In the genomic region with DNA sequence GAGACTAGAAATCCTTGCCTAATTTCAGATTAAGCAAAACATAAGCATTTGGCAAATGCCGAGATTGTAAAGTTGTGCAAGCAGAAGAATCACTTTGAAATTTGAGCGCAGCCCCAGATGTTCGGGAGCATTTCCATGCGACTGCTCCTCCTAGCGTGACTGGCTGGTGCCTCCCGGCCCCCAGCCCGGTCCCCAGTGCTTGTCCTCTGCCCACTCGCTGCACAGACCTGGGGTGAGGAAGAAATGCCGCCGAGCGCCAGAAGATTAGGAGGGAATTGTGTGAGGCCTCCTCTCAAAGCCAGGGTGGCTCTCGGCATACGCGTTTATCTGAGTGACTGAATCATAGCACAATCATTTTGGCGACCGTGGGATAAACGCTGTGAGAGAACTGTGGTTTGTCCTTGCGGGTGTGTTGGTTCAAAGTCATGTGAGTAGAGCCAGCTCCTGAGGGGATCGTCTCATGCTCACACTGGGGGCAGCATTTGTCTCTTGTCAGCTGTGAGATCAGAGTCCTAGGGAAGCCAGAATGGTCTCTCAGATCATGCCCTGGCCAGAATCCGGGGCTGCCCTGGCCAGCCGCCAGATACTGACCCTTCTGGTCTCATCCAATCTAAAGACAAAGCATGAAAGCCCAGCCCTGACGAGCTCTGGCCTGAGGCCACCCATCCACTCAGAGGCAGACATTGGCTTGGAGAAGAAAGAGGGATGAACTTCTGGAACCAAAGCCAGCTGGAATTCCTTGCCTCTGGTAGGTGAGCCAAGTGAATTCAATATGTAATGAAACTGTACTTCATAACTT, we compare ENCODE assay signal across 9 cellular contexts.
A peak's percentile ranks its signal among the peaks of the same experiment; 100 is the strongest.
DNase-seq lines count a peak whose midpoint lies in the region; ATAC-seq and TF ChIP-seq lines count a peak whose summit lies in the region.
"Had no signal": no experiment of that assay in that cellular context is flagged by ENCODE, and none has a peak within 500 bp of the region (broad histone marks: within the 10 kb centered on the region; RNA-seq: fewer than 3 reads in every experiment).

No MANE protein-coding gene starts in this region.

- no peaks in the 10 kb centered on the region; the same call in 1 of the 2 replicates for H4K20me1 ChIP-seq in PC-9 (ENCODE audit: insufficient read depth)

- no peaks in the 10 kb centered on the region for H3F3A ChIP-seq in PC-9 (ENCODE audit: insufficient read depth, low read depth)

- intact Hi-C loops in PC-9 (cut with micrococcal nuclease; ENCODE audit: unreplicated experiment): no loop called here

- no peaks in the 10 kb centered on the region for H3K9me3 ChIP-seq in HEK293 (ENCODE audit: control insufficient read depth, insufficient read depth, low read depth, low read length)
- no peaks in the 10 kb centered on the region for H3K9me3 ChIP-seq in stomach smooth muscle (ENCODE audit: control insufficient read depth in 2 of 2, low read length in 2 of 2)
- H3K9me3 ChIP-seq in PC-9 (ENCODE audit: insufficient read depth, low read depth): no peaks in the 10 kb centered on the region

- H2AFZ ChIP-seq in PC-9: no peak overlapping the region

- DNase-seq in brain pericyte (ENCODE audit: low read depth, low spot score): peak; percentile 85
- peak; percentile 92 for DNase-seq in left kidney (ENCODE audit: low read depth, low spot score)
- no peak for DNase-seq in PC-9
- DNase-seq in NCI-H2107 treated with DMSO at 0.1 percent for 48 hours (lab: John Stamatoyannopoulos, UW; ENCODE audit: unreplicated experiment): no peak
- DNase-seq: activated CD4-positive, alpha-beta T cell treated with anti-CD3 and anti-CD28 coated beads for 48 hours had no signal

- BruUV-seq in PC-9 (replicated peaks; lab: Mats Ljungman, UMichigan): no TSS peak

- ATAC-seq in GM18861 (IDR thresholded peaks at IDR 0.05; ENCODE audit: unreplicated experiment): no peak
- no peak for ATAC-seq in HG02938 (IDR thresholded peaks at IDR 0.05; ENCODE audit: unreplicated experiment)

- H3K27me3 ChIP-seq in stomach smooth muscle (ENCODE audit: control insufficient read depth in 1 of 2, insufficient read depth in 2 of 2, low read length in 2 of 2) (no peaks in the 10 kb centered on the region), PC-9 (ENCODE audit: insufficient read depth, low read depth) (no peaks in the 10 kb centered on the region)

- H3K4me3 ChIP-seq in HEK293 (ENCODE audit: low read depth, low read length): no peak overlapping the region
- H3K4me3 ChIP-seq in stomach smooth muscle (ENCODE audit: low read length in 2 of 2): peak overlapping the region in 1 of 2 donors; percentile 55
- H3K4me3 ChIP-seq in PC-9: no peak overlapping the region

- POLR2A ChIA-PET in HEK293 (lab: Yijun Ruan, JAX): no interaction called here
- POLR2A ChIA-PET in PC-9 (lab: Charles Lee; ENCODE audit: unreplicated experiment): no interaction called here

- H3K36me3 ChIP-seq in HEK293 (ENCODE audit: control insufficient read depth in 2 of 2, insufficient read depth in 1 of 2, low read length in 2 of 2) (no peaks in the 10 kb centered on the region), stomach smooth muscle (ENCODE audit: control insufficient read depth in 2 of 2, insufficient read depth in 2 of 2, low read length in 2 of 2) (no peaks in the 10 kb centered on the region), PC-9 (ENCODE audit: low read depth) (no peaks in the 10 kb centered on the region)

- peaks cover 11% of the 10 kb centered on the region; the same call in 1 of the 2 replicates for H3K4me1 ChIP-seq in HEK293 (ENCODE audit: control insufficient read depth, insufficient read depth, low read length)
- peaks cover 44% of the 10 kb centered on the region for H3K4me1 ChIP-seq in stomach smooth muscle (ENCODE audit: control insufficient read depth, insufficient read depth, low read length)
- H3K4me1 ChIP-seq in PC-9 (replicated peaks; ENCODE audit: insufficient read depth): no peaks in the 10 kb centered on the region

- CTCF ChIA-PET in HEK293 (lab: Yijun Ruan, JAX): no interaction called here
- CTCF ChIA-PET in PC-9 (lab: Charles Lee): no interaction called here

- peak; percentile 37 for TF ChIP-seq CTCF in HEK293 (tag by site-specific recombination; IDR thresholded peaks at IDR 0.05)
- no peak for TF ChIP-seq CTCF in PC-9 (conservative IDR thresholded peaks at IDR 0.05)

- H3K4me2 ChIP-seq in PC-9: no peak overlapping the region

- H3K9me2 ChIP-seq in PC-9 (ENCODE audit: insufficient read depth): no peaks in the 10 kb centered on the region

- H3K9ac ChIP-seq in stomach smooth muscle (ENCODE audit: low read length in 2 of 2): peak overlapping the region in 1 of 2 donors; percentile 2

- H3K27ac ChIP-seq in HEK293 (ENCODE audit: extremely low read depth, low read depth, low read length) (no peak overlapping the region), stomach smooth muscle (ENCODE audit: low read length) (peak overlapping the region; percentile 58), PC-9 (no peak overlapping the region)

- peaks cover 8% of the 10 kb centered on the region for H3K79me2 ChIP-seq in PC-9 (ENCODE audit: low read depth)

TF ChIP-seq in HEK293, 187 proteins besides CTCF, POLR2A, EP300 and RAD21:
- TF ChIP-seq TCF7L2 (IDR thresholded peaks at IDR 0.05; ENCODE audit: borderline replicate concordance, low read depth, low read length) (peak; percentile 69; the same call in 1 of the 2 replicates), ZNF37A (tag by site-specific recombination; IDR thresholded peaks at IDR 0.05) (no peak), ZNF600 (tag by site-specific recombination; IDR thresholded peaks at IDR 0.05) (peak; percentile 29; the same call in 1 of the 2 replicates), EGR2 (tag by site-specific recombination; IDR thresholded peaks at IDR 0.05; ENCODE audit: low read depth) (no peak), OVOL3 (tag by site-specific recombination; IDR thresholded peaks at IDR 0.05) (no peak), GLIS1 (tag by site-specific recombination; IDR thresholded peaks at IDR 0.05) (no peak; the same call in 1 of the 2 replicates), ZNF175 (tag by site-specific recombination; IDR thresholded peaks at IDR 0.05) (no peak), RBAK (tag by site-specific recombination; IDR thresholded peaks at IDR 0.05) (no peak)
TF ChIP-seq in HEK293: peak in this region for 2.

Comparison
In these comparisons a context has a peak if more than half of its experiments do, and no peak if none do; other contexts are left out.
1. DNase-seq: peak in brain pericyte (single experiment) and left kidney (single experiment); none in PC-9 (0 of 2) and NCI-H2107 treated with DMSO at 0.1 percent for 48 hours (single experiment).